31 cellular contexts compared by ENCODE assay signal in genomic region chr6:79989641-79990040, GRCh38. TPM values are rescaled to one million over a fixed set of nuclear protein-coding genes. Genes with fewer than 3 reads are reported as not detected.
"Had no signal": no experiment of that assay in that cellular context is flagged by ENCODE, and none has a peak within 500 bp of the region (broad histone marks: within the 10 kb centered on the region; RNA-seq: fewer than 3 reads in every experiment).

No MANE protein-coding gene starts in this region.

- H3K4me3 Mint-ChIP-seq: activated B cell treated with CpG ODN at 0.5 μM for 24 hours; activated CD4-positive, alpha-beta memory T cell treated with anti-CD3 and anti-CD28 coated beads, Interleukin-2, amount 10 ng/mL, durations not matched to agents 7 days and 5 days; activated CD4-positive, alpha-beta T cell treated with anti-CD3 and anti-CD28 coated beads, Interleukin-2, amount 10 ng/mL, durations not matched to agents 7 days and 5 days; activated CD8-positive, alpha-beta memory T cell treated with anti-CD3 and anti-CD28 coated beads, Interleukin-2, amount 10 ng/mL, durations not matched to agents 7 days and 5 days; activated CD8-positive, alpha-beta T cell treated with anti-CD3 and anti-CD28 coated beads, Interleukin-2, amount 10 ng/mL, durations not matched to agents 7 days and 5 days; activated naive CD4-positive, alpha-beta T cell treated with anti-CD3 and anti-CD28 coated beads, Interleukin-2, amount 10 ng/mL, durations not matched to agents 7 days and 5 days; activated naive CD4-positive, alpha-beta T cell treated with anti-CD3 and anti-CD28 coated beads, Interleukin-2, amount 50 U/mL, for 24 hours; activated naive CD8-positive, alpha-beta T cell; activated naive CD8-positive, alpha-beta T cell treated with anti-CD3 and anti-CD28 coated beads, Interleukin-2, amount 10 ng/mL, durations not matched to agents 7 days and 5 days; activated naive CD8-positive, alpha-beta T cell treated with anti-CD3 and anti-CD28 coated beads, Interleukin-2, amount 50 U/mL, for 24 hours; activated T-cell treated with anti-CD3 and anti-CD28 coated beads, Interleukin-2, amount 50 U/mL, for 24 hours; brain; T-helper 1 cell treated with Interleukin-12 subunit alpha and Interleukin-12 subunit beta and Interleukin-4 antibody, amounts not matched to agents 30 μg/mL and 1 μg/mL, for 36 hours; T-helper 2 cell treated with Interferon-gamma antibody and Interleukin-4, amounts not matched to agents 5 μg/mL and 100 μg/mL, for 36 hours had no signal

- ATAC-seq: activated CD8-positive, alpha-beta memory T cell treated with anti-CD3 and anti-CD28 coated beads, Interleukin-2, amount 10 ng/mL, durations not matched to agents 7 days and 5 days; activated CD8-positive, alpha-beta T cell treated with anti-CD3 and anti-CD28 coated beads, Interleukin-2, amount 10 ng/mL, durations not matched to agents 7 days and 5 days; activated naive CD8-positive, alpha-beta T cell treated with anti-CD3 and anti-CD28 coated beads, Interleukin-2, amount 50 U/mL, for 24 hours had no signal

- DNase-seq: activated B cell treated with CpG ODN at 0.5 μM for 24 hours; activated CD4-positive, alpha-beta memory T cell treated with anti-CD3 and anti-CD28 coated beads, Interleukin-2, amount 10 ng/mL, durations not matched to agents 7 days and 5 days; activated CD4-positive, alpha-beta T cell treated with anti-CD3 and anti-CD28 coated beads for 48 hours; activated CD4-positive, alpha-beta T cell treated with anti-CD3 and anti-CD28 coated beads, Interleukin-2, amount 10 ng/mL, durations not matched to agents 7 days and 5 days; activated CD4-positive, alpha-beta T cell treated with anti-CD3 and anti-CD28 coated beads, Interleukin-2, amount 50 U/mL, for 48 hours; activated CD4-positive, CD25-positive, alpha-beta regulatory T cell treated with anti-CD3 and anti-CD28 coated beads, Interleukin-2, amount 50 U/mL, for 72 hours; activated CD8-positive, alpha-beta memory T cell treated with anti-CD3 and anti-CD28 coated beads for 24 hours; activated CD8-positive, alpha-beta memory T cell treated with anti-CD3 and anti-CD28 coated beads, Interleukin-2, amount 10 ng/mL, durations not matched to agents 7 days and 5 days; activated CD8-positive, alpha-beta memory T cell treated with anti-CD3 and anti-CD28 coated beads, Interleukin-2, amount 50 U/mL, for 48 hours; activated CD8-positive, alpha-beta T cell treated with anti-CD3 and anti-CD28 coated beads, Interleukin-2, amount 10 ng/mL, durations not matched to agents 7 days and 5 days; activated effector memory CD4-positive, alpha-beta T cell treated with Interleukin-2 at 50 U/mL for 16 hours; activated gamma-delta T cell; activated naive CD4-positive, alpha-beta T cell treated with anti-CD3 and anti-CD28 coated beads, Interleukin-2, amount 10 ng/mL, durations not matched to agents 7 days and 5 days; activated naive CD4-positive, alpha-beta T cell treated with Interleukin-2 at 50 U/mL for 16 hours; activated naive CD8-positive, alpha-beta T cell treated with anti-CD3 and anti-CD28 coated beads, Interleukin-2, amount 10 ng/mL, durations not matched to agents 7 days and 5 days; activated naive CD8-positive, alpha-beta T cell treated with anti-CD3 and anti-CD28 coated beads, Interleukin-2, amount 50 U/mL, for 24 hours; activated T-cell treated with anti-CD3 and anti-CD28 coated beads, Interleukin-2, amount 50 U/mL, for 24 hours; activated T-cell treated with anti-CD3 and anti-CD28 coated beads, Interleukin-2, amount 50 U/mL, for 48 hours; amygdala; anterior cingulate cortex; central memory CD4-positive, alpha-beta T cell; T-helper 2 cell; T-helper 9 cell had no signal

- H3K27me3 ChIP-seq: ascending aorta had no signal

- H3K27ac ChIP-seq: ascending aorta, VCaP had no signal

- H3K4me3 ChIP-seq: ascending aorta had no signal

- H3K27me3 Mint-ChIP-seq: activated CD4-positive, alpha-beta memory T cell treated with anti-CD3 and anti-CD28 coated beads, Interleukin-2, amount 10 ng/mL, durations not matched to agents 7 days and 5 days; activated CD4-positive, alpha-beta T cell treated with anti-CD3 and anti-CD28 coated beads, Interleukin-2, amount 10 ng/mL, durations not matched to agents 7 days and 5 days; activated CD8-positive, alpha-beta memory T cell treated with anti-CD3 and anti-CD28 coated beads, Interleukin-2, amount 10 ng/mL, durations not matched to agents 7 days and 5 days; activated naive CD4-positive, alpha-beta T cell treated with anti-CD3 and anti-CD28 coated beads, Interleukin-2, amount 50 U/mL, for 24 hours; activated naive CD8-positive, alpha-beta T cell; activated naive CD8-positive, alpha-beta T cell treated with anti-CD3 and anti-CD28 coated beads, Interleukin-2, amount 10 ng/mL, durations not matched to agents 7 days and 5 days; activated naive CD8-positive, alpha-beta T cell treated with anti-CD3 and anti-CD28 coated beads, Interleukin-2, amount 50 U/mL, for 24 hours; activated T-cell treated with anti-CD3 and anti-CD28 coated beads, Interleukin-2, amount 50 U/mL, for 24 hours; brain had no signal

- H3K9me3 ChIP-seq: ascending aorta had no signal

- H3K9me3 Mint-ChIP-seq: activated B cell treated with CpG ODN at 0.5 μM for 24 hours; activated CD4-positive, alpha-beta memory T cell treated with anti-CD3 and anti-CD28 coated beads, Interleukin-2, amount 10 ng/mL, durations not matched to agents 7 days and 5 days; activated CD4-positive, alpha-beta T cell treated with anti-CD3 and anti-CD28 coated beads, Interleukin-2, amount 10 ng/mL, durations not matched to agents 7 days and 5 days; activated naive CD4-positive, alpha-beta T cell treated with anti-CD3 and anti-CD28 coated beads, Interleukin-2, amount 10 ng/mL, durations not matched to agents 7 days and 5 days; activated naive CD4-positive, alpha-beta T cell treated with anti-CD3 and anti-CD28 coated beads, Interleukin-2, amount 50 U/mL, for 24 hours; activated naive CD8-positive, alpha-beta T cell treated with anti-CD3 and anti-CD28 coated beads, Interleukin-2, amount 10 ng/mL, durations not matched to agents 7 days and 5 days; activated naive CD8-positive, alpha-beta T cell treated with anti-CD3 and anti-CD28 coated beads, Interleukin-2, amount 50 U/mL, for 24 hours; activated T-cell treated with anti-CD3 and anti-CD28 coated beads, Interleukin-2, amount 50 U/mL, for 24 hours; activated T-helper 2 cell treated with anti-CD3 and anti-CD28 coated beads, Interferon-gamma antibody, Interleukin-2, Interleukin-4, amounts not matched to agents 10 μg/mL and 5 μg/mL and 100 μg/mL, durations not matched to agents 14 hours and 24 hours and 36 hours; brain; T-helper 1 cell treated with Interleukin-12 subunit alpha and Interleukin-12 subunit beta and Interleukin-4 antibody, amounts not matched to agents 30 μg/mL and 1 μg/mL, for 36 hours; T-helper 2 cell treated with Interferon-gamma antibody and Interleukin-4, amounts not matched to agents 5 μg/mL and 100 μg/mL, for 36 hours had no signal

- H3K36me3 Mint-ChIP-seq: activated CD8-positive, alpha-beta memory T cell treated with anti-CD3 and anti-CD28 coated beads, Interleukin-2, amount 10 ng/mL, durations not matched to agents 7 days and 5 days; activated naive CD4-positive, alpha-beta T cell treated with anti-CD3 and anti-CD28 coated beads, Interleukin-2, amount 10 ng/mL, durations not matched to agents 7 days and 5 days; activated naive CD4-positive, alpha-beta T cell treated with anti-CD3 and anti-CD28 coated beads, Interleukin-2, amount 50 U/mL, for 24 hours; activated naive CD8-positive, alpha-beta T cell; activated naive CD8-positive, alpha-beta T cell treated with anti-CD3 and anti-CD28 coated beads, Interleukin-2, amount 10 ng/mL, durations not matched to agents 7 days and 5 days; brain had no signal

- H3K27ac Mint-ChIP-seq: activated B cell treated with CpG ODN at 0.5 μM for 24 hours; activated CD4-positive, alpha-beta memory T cell treated with anti-CD3 and anti-CD28 coated beads, Interleukin-2, amount 10 ng/mL, durations not matched to agents 7 days and 5 days; activated CD4-positive, alpha-beta T cell treated with anti-CD3 and anti-CD28 coated beads, Interleukin-2, amount 10 ng/mL, durations not matched to agents 7 days and 5 days; activated CD8-positive, alpha-beta memory T cell treated with anti-CD3 and anti-CD28 coated beads, Interleukin-2, amount 10 ng/mL, durations not matched to agents 7 days and 5 days; activated CD8-positive, alpha-beta T cell treated with anti-CD3 and anti-CD28 coated beads, Interleukin-2, amount 10 ng/mL, durations not matched to agents 7 days and 5 days; activated naive CD4-positive, alpha-beta T cell treated with anti-CD3 and anti-CD28 coated beads, Interleukin-2, amount 10 ng/mL, durations not matched to agents 7 days and 5 days; activated naive CD4-positive, alpha-beta T cell treated with anti-CD3 and anti-CD28 coated beads, Interleukin-2, amount 50 U/mL, for 24 hours; activated naive CD8-positive, alpha-beta T cell; activated naive CD8-positive, alpha-beta T cell treated with anti-CD3 and anti-CD28 coated beads, Interleukin-2, amount 10 ng/mL, durations not matched to agents 7 days and 5 days; activated naive CD8-positive, alpha-beta T cell treated with anti-CD3 and anti-CD28 coated beads, Interleukin-2, amount 50 U/mL, for 24 hours; activated T-cell treated with anti-CD3 and anti-CD28 coated beads, Interleukin-2, amount 50 U/mL, for 24 hours; activated T-helper 2 cell treated with anti-CD3 and anti-CD28 coated beads, Interferon-gamma antibody, Interleukin-2, Interleukin-4, amounts not matched to agents 10 μg/mL and 5 μg/mL and 100 μg/mL, durations not matched to agents 14 hours and 24 hours and 36 hours; brain; T-helper 1 cell treated with Interleukin-12 subunit alpha and Interleukin-12 subunit beta and Interleukin-4 antibody, amounts not matched to agents 30 μg/mL and 1 μg/mL, for 36 hours; T-helper 2 cell treated with Interferon-gamma antibody and Interleukin-4, amounts not matched to agents 5 μg/mL and 100 μg/mL, for 36 hours had no signal

- H3K36me3 ChIP-seq: ascending aorta had no signal

- H3K4me1 Mint-ChIP-seq: activated CD4-positive, alpha-beta memory T cell treated with anti-CD3 and anti-CD28 coated beads, Interleukin-2, amount 10 ng/mL, durations not matched to agents 7 days and 5 days; activated CD4-positive, alpha-beta T cell treated with anti-CD3 and anti-CD28 coated beads, Interleukin-2, amount 10 ng/mL, durations not matched to agents 7 days and 5 days; activated CD8-positive, alpha-beta memory T cell treated with anti-CD3 and anti-CD28 coated beads, Interleukin-2, amount 10 ng/mL, durations not matched to agents 7 days and 5 days; activated naive CD4-positive, alpha-beta T cell treated with anti-CD3 and anti-CD28 coated beads, Interleukin-2, amount 10 ng/mL, durations not matched to agents 7 days and 5 days; activated naive CD4-positive, alpha-beta T cell treated with anti-CD3 and anti-CD28 coated beads, Interleukin-2, amount 50 U/mL, for 24 hours; activated naive CD8-positive, alpha-beta T cell treated with anti-CD3 and anti-CD28 coated beads, Interleukin-2, amount 10 ng/mL, durations not matched to agents 7 days and 5 days; activated naive CD8-positive, alpha-beta T cell treated with anti-CD3 and anti-CD28 coated beads, Interleukin-2, amount 50 U/mL, for 24 hours; brain had no signal

- H3K4me1 ChIP-seq: ascending aorta had no signal

RNA-seq across cellular contexts. Expression of gene TTK, which starts 14.8 kb away (rescaled TPM):
- total RNA-seq: ascending aorta had no signal

RNA-seq across cellular contexts. Expression of gene ELOVL4, which starts 42.3 kb away (rescaled TPM):
- total RNA-seq: activated B cell treated with CpG ODN at 0.5 μM for 24 hours had no signal
